In the genomic region with DNA sequence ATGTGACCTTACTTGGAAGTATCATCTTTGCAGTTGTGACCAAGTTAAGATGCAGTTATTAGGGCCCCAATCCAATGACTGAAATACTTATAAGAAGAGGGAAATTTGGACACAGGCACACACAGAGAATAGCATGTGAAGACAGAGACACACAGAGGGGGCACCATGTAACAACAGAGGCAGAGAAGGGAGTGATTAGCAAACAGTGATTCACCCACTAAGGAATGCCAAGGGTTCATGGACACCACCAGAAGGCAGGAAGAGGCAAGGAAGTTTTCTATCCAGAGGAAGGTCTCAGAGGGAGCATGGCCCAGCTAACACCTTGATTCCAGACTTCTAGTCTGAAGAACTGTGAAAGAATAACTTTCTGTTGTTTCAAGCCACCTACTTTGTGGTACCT, we compare ENCODE assay signal across 1 cellular context.
TF ChIP-seq lines count a peak whose summit lies in the region.

No MANE protein-coding gene starts in this region.

TF ChIP-seq in GM23338, 12 proteins besides CTCF, POLR2A, EP300 and RAD21 (continued from another document):
- TF ChIP-seq, protein P1, sequence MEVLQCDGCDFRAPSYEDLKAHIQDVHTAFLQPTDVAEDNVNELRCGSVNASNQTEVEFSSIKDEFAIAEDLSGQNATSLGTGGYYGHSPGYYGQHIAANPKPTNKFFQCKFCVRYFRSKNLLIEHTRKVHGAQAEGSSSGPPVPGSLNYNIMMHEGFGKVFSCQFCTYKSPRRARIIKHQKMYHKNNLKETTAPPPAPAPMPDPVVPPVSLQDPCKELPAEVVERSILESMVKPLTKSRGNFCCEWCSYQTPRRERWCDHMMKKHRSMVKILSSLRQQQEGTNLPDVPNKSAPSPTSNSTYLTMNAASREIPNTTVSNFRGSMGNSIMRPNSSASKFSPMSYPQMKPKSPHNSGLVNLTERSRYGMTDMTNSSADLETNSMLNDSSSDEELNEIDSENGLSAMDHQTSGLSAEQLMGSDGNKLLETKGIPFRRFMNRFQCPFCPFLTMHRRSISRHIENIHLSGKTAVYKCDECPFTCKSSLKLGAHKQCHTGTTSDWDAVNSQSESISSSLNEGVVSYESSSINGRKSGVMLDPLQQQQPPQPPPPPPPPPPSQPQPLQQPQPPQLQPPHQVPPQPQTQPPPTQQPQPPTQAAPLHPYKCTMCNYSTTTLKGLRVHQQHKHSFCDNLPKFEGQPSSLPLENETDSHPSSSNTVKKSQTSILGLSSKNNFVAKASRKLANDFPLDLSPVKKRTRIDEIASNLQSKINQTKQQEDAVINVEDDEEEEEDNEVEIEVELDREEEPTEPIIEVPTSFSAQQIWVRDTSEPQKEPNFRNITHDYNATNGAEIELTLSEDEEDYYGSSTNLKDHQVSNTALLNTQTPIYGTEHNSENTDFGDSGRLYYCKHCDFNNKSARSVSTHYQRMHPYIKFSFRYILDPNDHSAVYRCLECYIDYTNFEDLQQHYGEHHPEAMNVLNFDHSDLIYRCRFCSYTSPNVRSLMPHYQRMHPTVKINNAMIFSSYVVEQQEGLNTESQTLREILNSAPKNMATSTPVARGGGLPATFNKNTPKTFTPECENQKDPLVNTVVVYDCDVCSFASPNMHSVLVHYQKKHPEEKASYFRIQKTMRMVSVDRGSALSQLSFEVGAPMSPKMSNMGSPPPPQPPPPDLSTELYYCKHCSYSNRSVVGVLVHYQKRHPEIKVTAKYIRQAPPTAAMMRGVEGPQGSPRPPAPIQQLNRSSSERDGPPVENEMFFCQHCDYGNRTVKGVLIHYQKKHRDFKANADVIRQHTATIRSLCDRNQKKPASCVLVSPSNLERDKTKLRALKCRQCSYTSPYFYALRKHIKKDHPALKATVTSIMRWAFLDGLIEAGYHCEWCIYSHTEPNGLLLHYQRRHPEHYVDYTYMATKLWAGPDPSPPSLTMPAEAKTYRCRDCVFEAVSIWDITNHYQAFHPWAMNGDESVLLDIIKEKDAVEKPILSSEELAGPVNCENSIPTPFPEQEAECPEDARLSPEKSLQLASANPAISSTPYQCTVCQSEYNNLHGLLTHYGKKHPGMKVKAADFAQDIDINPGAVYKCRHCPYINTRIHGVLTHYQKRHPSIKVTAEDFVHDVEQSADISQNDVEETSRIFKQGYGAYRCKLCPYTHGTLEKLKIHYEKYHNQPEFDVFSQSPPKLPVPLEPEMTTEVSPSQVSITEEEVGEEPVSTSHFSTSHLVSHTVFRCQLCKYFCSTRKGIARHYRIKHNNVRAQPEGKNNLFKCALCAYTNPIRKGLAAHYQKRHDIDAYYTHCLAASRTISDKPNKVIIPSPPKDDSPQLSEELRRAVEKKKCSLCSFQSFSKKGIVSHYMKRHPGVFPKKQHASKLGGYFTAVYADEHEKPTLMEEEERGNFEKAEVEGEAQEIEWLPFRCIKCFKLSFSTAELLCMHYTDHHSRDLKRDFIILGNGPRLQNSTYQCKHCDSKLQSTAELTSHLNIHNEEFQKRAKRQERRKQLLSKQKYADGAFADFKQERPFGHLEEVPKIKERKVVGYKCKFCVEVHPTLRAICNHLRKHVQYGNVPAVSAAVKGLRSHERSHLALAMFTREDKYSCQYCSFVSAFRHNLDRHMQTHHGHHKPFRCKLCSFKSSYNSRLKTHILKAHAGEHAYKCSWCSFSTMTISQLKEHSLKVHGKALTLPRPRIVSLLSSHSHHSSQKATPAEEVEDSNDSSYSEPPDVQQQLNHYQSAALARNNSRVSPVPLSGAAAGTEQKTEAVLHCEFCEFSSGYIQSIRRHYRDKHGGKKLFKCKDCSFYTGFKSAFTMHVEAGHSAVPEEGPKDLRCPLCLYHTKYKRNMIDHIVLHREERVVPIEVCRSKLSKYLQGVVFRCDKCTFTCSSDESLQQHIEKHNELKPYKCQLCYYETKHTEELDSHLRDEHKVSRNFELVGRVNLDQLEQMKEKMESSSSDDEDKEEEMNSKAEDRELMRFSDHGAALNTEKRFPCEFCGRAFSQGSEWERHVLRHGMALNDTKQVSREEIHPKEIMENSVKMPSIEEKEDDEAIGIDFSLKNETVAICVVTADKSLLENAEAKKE (CRISPR knock-in tag; IDR thresholded peaks at IDR 0.05), result no peak
- TF ChIP-seq ZNF331 (CRISPR knock-in tag; IDR thresholded peaks at IDR 0.05; ENCODE audit: low read depth), result no peak
- TF ChIP-seq, protein P2, sequence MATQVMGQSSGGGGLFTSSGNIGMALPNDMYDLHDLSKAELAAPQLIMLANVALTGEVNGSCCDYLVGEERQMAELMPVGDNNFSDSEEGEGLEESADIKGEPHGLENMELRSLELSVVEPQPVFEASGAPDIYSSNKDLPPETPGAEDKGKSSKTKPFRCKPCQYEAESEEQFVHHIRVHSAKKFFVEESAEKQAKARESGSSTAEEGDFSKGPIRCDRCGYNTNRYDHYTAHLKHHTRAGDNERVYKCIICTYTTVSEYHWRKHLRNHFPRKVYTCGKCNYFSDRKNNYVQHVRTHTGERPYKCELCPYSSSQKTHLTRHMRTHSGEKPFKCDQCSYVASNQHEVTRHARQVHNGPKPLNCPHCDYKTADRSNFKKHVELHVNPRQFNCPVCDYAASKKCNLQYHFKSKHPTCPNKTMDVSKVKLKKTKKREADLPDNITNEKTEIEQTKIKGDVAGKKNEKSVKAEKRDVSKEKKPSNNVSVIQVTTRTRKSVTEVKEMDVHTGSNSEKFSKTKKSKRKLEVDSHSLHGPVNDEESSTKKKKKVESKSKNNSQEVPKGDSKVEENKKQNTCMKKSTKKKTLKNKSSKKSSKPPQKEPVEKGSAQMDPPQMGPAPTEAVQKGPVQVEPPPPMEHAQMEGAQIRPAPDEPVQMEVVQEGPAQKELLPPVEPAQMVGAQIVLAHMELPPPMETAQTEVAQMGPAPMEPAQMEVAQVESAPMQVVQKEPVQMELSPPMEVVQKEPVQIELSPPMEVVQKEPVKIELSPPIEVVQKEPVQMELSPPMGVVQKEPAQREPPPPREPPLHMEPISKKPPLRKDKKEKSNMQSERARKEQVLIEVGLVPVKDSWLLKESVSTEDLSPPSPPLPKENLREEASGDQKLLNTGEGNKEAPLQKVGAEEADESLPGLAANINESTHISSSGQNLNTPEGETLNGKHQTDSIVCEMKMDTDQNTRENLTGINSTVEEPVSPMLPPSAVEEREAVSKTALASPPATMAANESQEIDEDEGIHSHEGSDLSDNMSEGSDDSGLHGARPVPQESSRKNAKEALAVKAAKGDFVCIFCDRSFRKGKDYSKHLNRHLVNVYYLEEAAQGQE (IDR thresholded peaks at IDR 0.05; ENCODE audit: unreplicated experiment), result no peak
- TF ChIP-seq EZH2phosphoT487 (IDR thresholded peaks at IDR 0.05; ENCODE audit: unreplicated experiment), result no peak
- TF ChIP-seq STAT1 (IDR thresholded peaks at IDR 0.05; ENCODE audit: unreplicated experiment), result no peak
- no peak for TF ChIP-seq JUNB (IDR thresholded peaks at IDR 0.05; ENCODE audit: unreplicated experiment)
- TF ChIP-seq ZNF114 (CRISPR knock-in tag; IDR thresholded peaks at IDR 0.05), result no peak
- TF ChIP-seq POLR2AphosphoS5 (IDR thresholded peaks at IDR 0.05; ENCODE audit: low read depth), result no peak
- TF ChIP-seq NANOG (IDR thresholded peaks at IDR 0.05; ENCODE audit: borderline replicate concordance), result no peak
